1 cellular context compared by ENCODE assay signal in genomic region chr19:21138130-21138529, GRCh38.
TF ChIP-seq lines count a peak whose summit lies in the region.

No MANE protein-coding gene starts in this region.

TF ChIP-seq in HepG2, 621 proteins besides CTCF, POLR2A, EP300 and RAD21 (continues in another document):
- TF ChIP-seq POGK (CRISPR knock-in tag; conservative IDR thresholded peaks at IDR 0.05) (no peak), THAP8 (CRISPR knock-in tag; IDR thresholded peaks at IDR 0.05; ENCODE audit: borderline replicate concordance) (no peak), SUZ12 (IDR thresholded peaks at IDR 0.05; ENCODE audit: low read depth, low read length) (no peak), NBN (conservative IDR thresholded peaks at IDR 0.05) (no peak), ARID4A (CRISPR knock-in tag; IDR thresholded peaks at IDR 0.05; ENCODE audit: borderline replicate concordance) (no peak), ZNF253 (CRISPR knock-in tag; IDR thresholded peaks at IDR 0.05; ENCODE audit: borderline replicate concordance) (no peak), ZNF605 (CRISPR knock-in tag; IDR thresholded peaks at IDR 0.05) (no peak), ZNF446 (CRISPR knock-in tag; IDR thresholded peaks at IDR 0.05) (no peak), PPARG (CRISPR knock-in tag; conservative IDR thresholded peaks at IDR 0.05) (peak; percentile 52; the same call in 1 of the 2 replicates), FOSL2 (CRISPR knock-in tag; IDR thresholded peaks at IDR 0.05) (peak; percentile 70), ZNF142 (CRISPR knock-in tag; IDR thresholded peaks at IDR 0.05) (no peak), HNF4A (CRISPR knock-in tag; IDR thresholded peaks at IDR 0.05) (peak; percentile 55), HOXA7 (CRISPR knock-in tag; IDR thresholded peaks at IDR 0.05) (no peak), TFE3 (CRISPR knock-in tag; IDR thresholded peaks at IDR 0.05) (peak; percentile 57; the same call in 1 of the 2 replicates), ERF (CRISPR knock-in tag; IDR thresholded peaks at IDR 0.05) (no peak), PAXIP1 (CRISPR knock-in tag; conservative IDR thresholded peaks at IDR 0.05) (0 out of 2 replicates have a peak, but pooled peaks have one; percentile 17), MAFG (CRISPR knock-in tag; IDR thresholded peaks at IDR 0.05) (no peak), ZZZ3 (CRISPR knock-in tag; IDR thresholded peaks at IDR 0.05; ENCODE audit: borderline replicate concordance) (no peak), POGZ (CRISPR knock-in tag; IDR thresholded peaks at IDR 0.05) (no peak), SAP130 (CRISPR knock-in tag; IDR thresholded peaks at IDR 0.05; ENCODE audit: low read depth) (no peak), NR2F6 (IDR thresholded peaks at IDR 0.05) (no peak), NR2F6 (CRISPR knock-in tag; IDR thresholded peaks at IDR 0.05) (0 out of 2 replicates have a peak, but pooled peaks have one; percentile 9), ESRRA (CRISPR knock-in tag; IDR thresholded peaks at IDR 0.05; ENCODE audit: low read depth) (no peak), ZSCAN9 (CRISPR knock-in tag; IDR thresholded peaks at IDR 0.05; ENCODE audit: borderline replicate concordance) (no peak), GTF3A (CRISPR knock-in tag; conservative IDR thresholded peaks at IDR 0.05) (no peak), ARID5B (CRISPR knock-in tag; IDR thresholded peaks at IDR 0.05) (0 out of 2 replicates have a peak, but pooled peaks have one; percentile 39), SNAPC2 (CRISPR knock-in tag; IDR thresholded peaks at IDR 0.05) (no peak), ZKSCAN1 (IDR thresholded peaks at IDR 0.05; ENCODE audit: low read length) (no peak), ZNF530 (CRISPR knock-in tag; IDR thresholded peaks at IDR 0.05; ENCODE audit: low read depth) (no peak), FOXM1 (CRISPR knock-in tag; IDR thresholded peaks at IDR 0.05) (no peak), ATF2 (CRISPR knock-in tag; IDR thresholded peaks at IDR 0.05) (no peak), ZNF709 (CRISPR knock-in tag; IDR thresholded peaks at IDR 0.05) (no peak), FOSL1 (CRISPR knock-in tag; IDR thresholded peaks at IDR 0.05; ENCODE audit: borderline replicate concordance) (peak; percentile 62; the same call in 1 of the 2 replicates), SOX13 (IDR thresholded peaks at IDR 0.05) (no peak), SOX13 (CRISPR knock-in tag; conservative IDR thresholded peaks at IDR 0.05 in 1 of 2, IDR thresholded peaks at IDR 0.05 in 1 of 2) (0 out of 4 replicates have a peak, but pooled peaks of 1 of the 2 experiments have one; percentile 25), RCOR2 (CRISPR knock-in tag; IDR thresholded peaks at IDR 0.05) (no peak)
